In the genomic region with DNA sequence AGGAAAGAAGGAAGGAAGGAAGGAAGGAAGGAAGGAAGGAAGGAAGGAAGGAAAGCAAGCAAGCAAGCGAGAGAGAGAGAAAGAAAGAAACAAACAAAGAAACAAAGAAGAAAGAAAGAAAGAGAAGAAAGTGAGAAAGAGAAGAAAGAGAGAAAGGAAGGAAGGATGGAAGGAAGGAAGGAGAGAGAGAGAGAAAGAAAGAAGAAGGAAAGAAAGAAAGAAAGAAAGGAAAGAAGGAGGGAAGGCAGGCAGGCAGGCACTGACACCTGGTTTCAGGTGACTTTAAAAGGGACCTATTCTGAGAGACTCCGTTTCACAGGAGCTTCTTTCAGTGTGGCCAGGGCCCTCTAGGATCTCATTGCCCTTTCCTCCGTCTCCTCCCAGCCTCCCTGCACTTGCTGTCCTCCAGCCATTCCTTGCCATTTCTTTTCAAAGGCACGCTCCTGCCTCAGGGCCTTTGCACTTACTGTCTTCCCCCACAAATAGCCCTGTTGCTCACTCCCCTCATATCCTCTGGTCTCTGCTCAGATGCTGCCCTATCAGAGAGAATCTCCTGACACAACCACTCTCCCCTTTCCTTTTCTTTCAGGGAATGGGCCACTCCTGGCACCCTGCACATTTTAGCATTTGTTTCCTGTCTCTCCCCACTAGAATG, we compare ENCODE assay signal across 2 cellular contexts.
A peak's percentile ranks its signal among the peaks of the same experiment; 100 is the strongest.
TF ChIP-seq lines count a peak whose summit lies in the region.

No MANE protein-coding gene starts in this region.

TF ChIP-seq in HEK293, 187 proteins besides CTCF, POLR2A, EP300 and RAD21:
- TF ChIP-seq, protein P1, sequence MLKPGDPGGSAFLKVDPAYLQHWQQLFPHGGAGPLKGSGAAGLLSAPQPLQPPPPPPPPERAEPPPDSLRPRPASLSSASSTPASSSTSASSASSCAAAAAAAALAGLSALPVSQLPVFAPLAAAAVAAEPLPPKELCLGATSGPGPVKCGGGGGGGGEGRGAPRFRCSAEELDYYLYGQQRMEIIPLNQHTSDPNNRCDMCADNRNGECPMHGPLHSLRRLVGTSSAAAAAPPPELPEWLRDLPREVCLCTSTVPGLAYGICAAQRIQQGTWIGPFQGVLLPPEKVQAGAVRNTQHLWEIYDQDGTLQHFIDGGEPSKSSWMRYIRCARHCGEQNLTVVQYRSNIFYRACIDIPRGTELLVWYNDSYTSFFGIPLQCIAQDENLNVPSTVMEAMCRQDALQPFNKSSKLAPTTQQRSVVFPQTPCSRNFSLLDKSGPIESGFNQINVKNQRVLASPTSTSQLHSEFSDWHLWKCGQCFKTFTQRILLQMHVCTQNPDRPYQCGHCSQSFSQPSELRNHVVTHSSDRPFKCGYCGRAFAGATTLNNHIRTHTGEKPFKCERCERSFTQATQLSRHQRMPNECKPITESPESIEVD (tag by site-specific recombination; IDR thresholded peaks at IDR 0.05) = no peak
- TF ChIP-seq ZNF777 (tag by site-specific recombination; IDR thresholded peaks at IDR 0.05; ENCODE audit: borderline replicate concordance) (no peak), REPIN1 (tag by site-specific recombination; IDR thresholded peaks at IDR 0.05; ENCODE audit: low read depth) (no peak), ZNF623 (tag by site-specific recombination; IDR thresholded peaks at IDR 0.05) (peak; percentile 89), PRDM1 (tag by site-specific recombination; IDR thresholded peaks at IDR 0.05) (0 out of 2 replicates have a peak, but pooled peaks have one; percentile 15), ZNF175 (tag by site-specific recombination; IDR thresholded peaks at IDR 0.05) (no peak), ZNF366 (tag by site-specific recombination; conservative IDR thresholded peaks at IDR 0.05) (peak; percentile 86)
TF ChIP-seq in HEK293: peak in this region for 3.

TF ChIP-seq in WTC11, 78 proteins besides CTCF, POLR2A, EP300 and RAD21 (continued from another document):
- TF ChIP-seq ERG (CRISPR knock-in tag; IDR thresholded peaks at IDR 0.05) (no peak), USF1 (CRISPR knock-in tag; IDR thresholded peaks at IDR 0.05) (no peak), ZNF512 (CRISPR knock-in tag; IDR thresholded peaks at IDR 0.05; ENCODE audit: borderline replicate concordance) (peak; percentile 78; the same call in 1 of the 2 replicates), ZNF317 (CRISPR knock-in tag; IDR thresholded peaks at IDR 0.05; ENCODE audit: borderline replicate concordance, low read depth) (no peak), PRRX2 (CRISPR knock-in tag; IDR thresholded peaks at IDR 0.05) (no peak), RORB (CRISPR knock-in tag; IDR thresholded peaks at IDR 0.05) (no peak), GTF2I (CRISPR knock-in tag; conservative IDR thresholded peaks at IDR 0.05) (peak; percentile 68; the same call in 1 of the 2 replicates), CBFB (CRISPR knock-in tag; IDR thresholded peaks at IDR 0.05; ENCODE audit: low read depth) (no peak), NR1H2 (CRISPR knock-in tag; IDR thresholded peaks at IDR 0.05) (no peak)
- TF ChIP-seq, protein P2, sequence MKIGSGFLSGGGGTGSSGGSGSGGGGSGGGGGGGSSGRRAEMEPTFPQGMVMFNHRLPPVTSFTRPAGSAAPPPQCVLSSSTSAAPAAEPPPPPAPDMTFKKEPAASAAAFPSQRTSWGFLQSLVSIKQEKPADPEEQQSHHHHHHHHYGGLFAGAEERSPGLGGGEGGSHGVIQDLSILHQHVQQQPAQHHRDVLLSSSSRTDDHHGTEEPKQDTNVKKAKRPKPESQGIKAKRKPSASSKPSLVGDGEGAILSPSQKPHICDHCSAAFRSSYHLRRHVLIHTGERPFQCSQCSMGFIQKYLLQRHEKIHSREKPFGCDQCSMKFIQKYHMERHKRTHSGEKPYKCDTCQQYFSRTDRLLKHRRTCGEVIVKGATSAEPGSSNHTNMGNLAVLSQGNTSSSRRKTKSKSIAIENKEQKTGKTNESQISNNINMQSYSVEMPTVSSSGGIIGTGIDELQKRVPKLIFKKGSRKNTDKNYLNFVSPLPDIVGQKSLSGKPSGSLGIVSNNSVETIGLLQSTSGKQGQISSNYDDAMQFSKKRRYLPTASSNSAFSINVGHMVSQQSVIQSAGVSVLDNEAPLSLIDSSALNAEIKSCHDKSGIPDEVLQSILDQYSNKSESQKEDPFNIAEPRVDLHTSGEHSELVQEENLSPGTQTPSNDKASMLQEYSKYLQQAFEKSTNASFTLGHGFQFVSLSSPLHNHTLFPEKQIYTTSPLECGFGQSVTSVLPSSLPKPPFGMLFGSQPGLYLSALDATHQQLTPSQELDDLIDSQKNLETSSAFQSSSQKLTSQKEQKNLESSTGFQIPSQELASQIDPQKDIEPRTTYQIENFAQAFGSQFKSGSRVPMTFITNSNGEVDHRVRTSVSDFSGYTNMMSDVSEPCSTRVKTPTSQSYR (CRISPR knock-in tag; IDR thresholded peaks at IDR 0.05) = no peak
- TF ChIP-seq, protein P3, sequence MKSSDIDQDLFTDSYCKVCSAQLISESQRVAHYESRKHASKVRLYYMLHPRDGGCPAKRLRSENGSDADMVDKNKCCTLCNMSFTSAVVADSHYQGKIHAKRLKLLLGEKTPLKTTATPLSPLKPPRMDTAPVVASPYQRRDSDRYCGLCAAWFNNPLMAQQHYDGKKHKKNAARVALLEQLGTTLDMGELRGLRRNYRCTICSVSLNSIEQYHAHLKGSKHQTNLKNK (CRISPR knock-in tag; IDR thresholded peaks at IDR 0.05) = no peak
